1 cellular context compared by ENCODE assay signal in the genomic region with DNA sequence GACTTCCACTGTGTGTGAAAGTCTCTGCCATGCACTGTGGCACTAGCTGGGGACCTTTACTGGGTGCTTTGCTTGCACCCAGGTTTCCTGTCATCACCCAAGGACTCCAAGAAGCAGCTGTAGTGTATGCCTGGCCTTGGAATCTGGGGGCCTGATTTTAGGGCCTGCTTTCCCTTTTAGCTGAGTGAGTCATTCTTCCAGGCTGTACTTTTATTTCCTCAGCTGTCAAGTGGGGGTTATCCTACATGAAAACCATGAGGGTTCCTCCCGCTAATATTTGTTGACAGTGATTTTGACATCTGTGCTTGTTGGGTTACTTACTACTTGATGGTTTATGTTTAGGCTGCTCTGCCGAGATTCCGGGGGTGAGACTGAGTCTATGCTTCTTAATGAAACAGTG.
TF ChIP-seq lines count a peak whose summit lies in the region.

No MANE protein-coding gene starts in this region.

TF ChIP-seq in K562, 482 proteins besides CTCF, POLR2A, EP300 and RAD21:
- no peak for TF ChIP-seq ESRRB (CRISPR knock-in tag; IDR thresholded peaks at IDR 0.05; ENCODE audit: borderline replicate concordance)
- no peak for TF ChIP-seq TEAD1 (CRISPR knock-in tag; IDR thresholded peaks at IDR 0.05)
- TF ChIP-seq KHSRP (IDR thresholded peaks at IDR 0.05): no peak
- TF ChIP-seq ILF3 (IDR thresholded peaks at IDR 0.05; ENCODE audit: borderline replicate concordance): no peak
- no peak for TF ChIP-seq CBFB (CRISPR knock-in tag; IDR thresholded peaks at IDR 0.05)
- no peak for TF ChIP-seq TAF1 (IDR thresholded peaks at IDR 0.05; ENCODE audit: control insufficient read depth, extremely low read depth, insufficient read depth, low read length, severe bottlenecking)
- TF ChIP-seq SRSF3 (IDR thresholded peaks at IDR 0.05; ENCODE audit: insufficient read depth, low read length): no peak
